ENCODE assay signal across 29 cellular contexts in genomic region chr2:105498281-105498846, GRCh38.
"Had no signal": no experiment of that assay in that cellular context is flagged by ENCODE, and none has a peak within 500 bp of the region (broad histone marks: within the 10 kb centered on the region; RNA-seq: fewer than 3 reads in every experiment).

No MANE protein-coding gene starts in this region.

- H3K27me3 ChIP-seq: esophagus squamous epithelium, hepatocyte, SJCRH30, upper lobe of left lung, vagina had no signal

- H3K4me1 Mint-ChIP-seq: activated naive CD8-positive, alpha-beta T cell treated with anti-CD3 and anti-CD28 coated beads for 36 hours; T-helper 17 cell had no signal

- H3K9me3 ChIP-seq: lower lobe of right lung, mucosa of descending colon, SJCRH30, thoracic aorta, vagina had no signal

- H3K36me3 Mint-ChIP-seq: natural killer cell treated with Interleukin-12 subunit alpha and Interleukin-12 subunit beta and Interleukin-15 and Interleukin-18, amount 100 ng/mL, for 72 hours had no signal

- DNase-seq: activated CD4-positive, alpha-beta T cell treated with anti-CD3 and anti-CD28 coated beads for 48 hours; activated CD8-positive, alpha-beta T cell treated with anti-CD3 and anti-CD28 coated beads, Interleukin-2, amount 10 ng/mL, durations not matched to agents 7 days and 5 days; activated effector memory CD4-positive, alpha-beta T cell treated with Interleukin-2 at 50 U/mL for 16 hours; activated naive CD4-positive, alpha-beta T cell treated with Interleukin-2 at 50 U/mL for 16 hours; activated naive CD8-positive, alpha-beta T cell treated with anti-CD3 and anti-CD28 coated beads for 36 hours; activated T-cell treated with anti-CD3 and anti-CD28 coated beads for 4 hours; activated T-cell treated with anti-CD3 and anti-CD28 coated beads, Interleukin-2, amount 50 U/mL, for 72 hours; effector CD8-positive, alpha-beta T cell; esophagus squamous epithelium; foreskin melanocyte; left colon; lower lobe of right lung; mesendoderm; mucosa of descending colon; posterior cingulate gyrus; SJCRH30; spleen; stimulated activated naive CD4-positive, alpha-beta T cell treated with Interleukin-2 at 50 U/mL for 16 hours; T-helper 17 cell; T1000; upper lobe of left lung; WERI-Rb-1 had no signal

- H3K9me3 Mint-ChIP-seq: natural killer cell treated with Interleukin-12 subunit alpha and Interleukin-12 subunit beta and Interleukin-15 and Interleukin-18, amount 100 ng/mL, for 72 hours had no signal

- H3K27ac ChIP-seq: epithelial cell of prostate, hepatocyte, lower lobe of right lung, SJCRH30, spleen, thoracic aorta, upper lobe of left lung, vagina, WERI-Rb-1 had no signal

- H3K4me3 Mint-ChIP-seq: activated CD8-positive, alpha-beta T cell treated with anti-CD3 and anti-CD28 coated beads, Interleukin-2, amount 10 ng/mL, durations not matched to agents 7 days and 5 days; activated naive CD8-positive, alpha-beta T cell treated with anti-CD3 and anti-CD28 coated beads for 36 hours; activated T-cell treated with anti-CD3 and anti-CD28 coated beads, Interleukin-2, amount 50 U/mL, for 72 hours; natural killer cell treated with Interleukin-12 subunit alpha and Interleukin-12 subunit beta and Interleukin-15 and Interleukin-18, amount 100 ng/mL, for 72 hours; T-helper 17 cell had no signal

- H3K36me3 ChIP-seq: esophagus squamous epithelium, lower lobe of right lung, SJCRH30, spleen, thoracic aorta, upper lobe of left lung, vagina, WERI-Rb-1 had no signal

- H3K4me3 ChIP-seq: esophagus squamous epithelium, hepatocyte, lower lobe of right lung, mucosa of descending colon, SJCRH30, spleen, thoracic aorta, upper lobe of left lung, vagina had no signal

- H3K27ac Mint-ChIP-seq: activated CD8-positive, alpha-beta T cell treated with anti-CD3 and anti-CD28 coated beads, Interleukin-2, amount 10 ng/mL, durations not matched to agents 7 days and 5 days; activated naive CD8-positive, alpha-beta T cell treated with anti-CD3 and anti-CD28 coated beads for 36 hours; activated T-cell treated with anti-CD3 and anti-CD28 coated beads, Interleukin-2, amount 50 U/mL, for 72 hours; natural killer cell treated with Interleukin-12 subunit alpha and Interleukin-12 subunit beta and Interleukin-15 and Interleukin-18, amount 100 ng/mL, for 72 hours; T-helper 17 cell had no signal

- ATAC-seq: activated CD4-positive, CD25-positive, alpha-beta regulatory T cell treated with anti-CD3 and anti-CD28 coated beads, Interleukin-2, amount 50 U/mL, for 24 hours; activated CD8-positive, alpha-beta T cell treated with anti-CD3 and anti-CD28 coated beads, Interleukin-2, amount 10 ng/mL, durations not matched to agents 7 days and 5 days; activated T-cell treated with anti-CD3 and anti-CD28 coated beads, Interleukin-2, amount 50 U/mL, for 72 hours; left colon; lower lobe of right lung; mucosa of descending colon; natural killer cell treated with Interleukin-12 subunit alpha and Interleukin-12 subunit beta and Interleukin-15 and Interleukin-18, amount 100 ng/mL, for 72 hours; SK-N-SH treated with all-trans-retinoic acid at 6 μM for 48 hours; T-helper 17 cell had no signal

- H3K4me1 ChIP-seq: esophagus squamous epithelium, lower lobe of right lung, spleen, upper lobe of left lung, vagina had no signal
